8 cellular contexts compared by ENCODE assay signal in genomic region chr5:473344-474192, GRCh38. TPM values are rescaled to one million over a fixed set of nuclear protein-coding genes. Genes with fewer than 3 reads are reported as not detected.
DNase-seq lines count a peak whose midpoint lies in the region; ATAC-seq and TF ChIP-seq lines count a peak whose summit lies in the region.

No MANE protein-coding gene starts in this region.

- H2AFZ ChIP-seq in fibroblast of lung (ENCODE audit: low read length): no peak overlapping the region

- ATAC-seq in HG02798 (IDR thresholded peaks at IDR 0.05; ENCODE audit: poor library complexity, unreplicated experiment): peak; percentile 38
- peak in 2 of 3 donors; percentile 3 to 24 for ATAC-seq in natural killer cell
- ATAC-seq in aorta (ENCODE audit: low FRiP score): no peak

- H3K4me3 Mint-ChIP-seq in activated CD4-positive, alpha-beta T cell treated with anti-CD3 and anti-CD28 coated beads, Interleukin-2, amount 10 ng/mL, durations not matched to agents 7 days and 5 days: peak overlapping the region; percentile 82
- peak overlapping the region; percentile 90 for H3K4me3 Mint-ChIP-seq in natural killer cell

- H4K20me1 ChIP-seq in fibroblast of lung (ENCODE audit: control insufficient read depth, extremely low read depth, insufficient read depth, low read length): no peaks in the 10 kb centered on the region

- H3K9me3 ChIP-seq in fibroblast of lung (ENCODE audit: control insufficient read depth, insufficient read depth, low read depth, low read length): no peaks in the 10 kb centered on the region
- no peaks in the 10 kb centered on the region for H3K9me3 ChIP-seq in aorta (ENCODE audit: control insufficient read depth, low read length)

- H3K27me3 Mint-ChIP-seq in activated CD4-positive, alpha-beta T cell treated with anti-CD3 and anti-CD28 coated beads, Interleukin-2, amount 10 ng/mL, durations not matched to agents 7 days and 5 days: peaks cover 7% of the 10 kb centered on the region
- H3K27me3 Mint-ChIP-seq in natural killer cell (ENCODE audit: low read depth in 2 of 2): peaks cover 0 to 15% of the 10 kb centered on the region in 2 donors

- H3K9ac ChIP-seq in fibroblast of lung (ENCODE audit: insufficient read depth, low read length): peak overlapping the region; percentile 70

- H3K27me3 ChIP-seq in fibroblast of lung (ENCODE audit: control insufficient read depth, insufficient read depth, low read length) (peaks cover 6% of the 10 kb centered on the region), aorta (ENCODE audit: control insufficient read depth in 1 of 2, insufficient read depth in 2 of 2, low read length in 1 of 2) (no peaks in the 10 kb centered on the region)

- H3K4me1 ChIP-seq in fibroblast of lung (ENCODE audit: control insufficient read depth, extremely low read depth, insufficient read depth, low read length): no peaks in the 10 kb centered on the region
- H3K4me1 ChIP-seq in aorta (ENCODE audit: control insufficient read depth in 1 of 2, insufficient read depth in 2 of 2, low read length in 2 of 2): no peaks in the 10 kb centered on the region

- H3K4me3 ChIP-seq in fibroblast of lung (replicated peaks in 1 of 4; ENCODE audit: control extremely low read depth in 1 of 4, insufficient read depth in 1 of 4, low read depth in 3 of 4, low read length in 4 of 4): peak overlapping the region; percentile 54 to 84 (median 68)
- peak overlapping the region; percentile 71 to 82 for H3K4me3 ChIP-seq in aorta (ENCODE audit: low read length in 2 of 2)

- POLR2A ChIA-PET in activated CD4-positive, alpha-beta T cell treated with anti-CD3 and anti-CD28 coated beads, Interleukin-2, amount 10 ng/mL, durations not matched to agents 7 days and 5 days (lab: Charles Lee): no interaction called here

- H3K27ac Mint-ChIP-seq in activated CD4-positive, alpha-beta T cell treated with anti-CD3 and anti-CD28 coated beads, Interleukin-2, amount 10 ng/mL, durations not matched to agents 7 days and 5 days: peak overlapping the region; percentile 72
- peak overlapping the region; percentile 18 to 77 for H3K27ac Mint-ChIP-seq in natural killer cell

- H3K27ac ChIP-seq in fibroblast of lung (ENCODE audit: insufficient read depth, low read length) (peak overlapping the region; percentile 14), aorta (ENCODE audit: low read depth in 1 of 2, low read length in 2 of 2) (no peak overlapping the region)

- 0 to 1% methylated on average over 42 to 75 of the region's 75 CpGs for WGBS in aorta, 2 donors

- H3K36me3 ChIP-seq in fibroblast of lung (ENCODE audit: control insufficient read depth, insufficient read depth, low read length) (peaks cover 2% of the 10 kb centered on the region), aorta (ENCODE audit: control insufficient read depth in 1 of 2, insufficient read depth in 2 of 2, low read length in 1 of 2) (no peaks in the 10 kb centered on the region)

- H3K36me3 Mint-ChIP-seq in activated CD4-positive, alpha-beta T cell treated with anti-CD3 and anti-CD28 coated beads, Interleukin-2, amount 10 ng/mL, durations not matched to agents 7 days and 5 days (ENCODE audit: low read depth): peaks cover 22% of the 10 kb centered on the region
- no peaks in the 10 kb centered on the region for H3K36me3 Mint-ChIP-seq in natural killer cell

- H3K4me1 Mint-ChIP-seq in activated CD4-positive, alpha-beta T cell treated with anti-CD3 and anti-CD28 coated beads, Interleukin-2, amount 10 ng/mL, durations not matched to agents 7 days and 5 days: peaks cover 22% of the 10 kb centered on the region
- H3K4me1 Mint-ChIP-seq in natural killer cell: peaks cover 5 to 27% of the 10 kb centered on the region in 2 donors

- intact Hi-C loops in natural killer cell (cut with micrococcal nuclease) (no loop called here), aorta (cut with DNase I) (loop anchor here in 1 of 2 donors (10.0 kb wide), 1 partner anchor 141 kb away; the partner anchor contains the start of gene CEP72)

- H3K79me2 ChIP-seq in fibroblast of lung (ENCODE audit: control insufficient read depth, insufficient read depth, low read length): peaks cover 1% of the 10 kb centered on the region

- no peaks in the 10 kb centered on the region for H3K9me3 Mint-ChIP-seq in activated CD4-positive, alpha-beta T cell treated with anti-CD3 and anti-CD28 coated beads, Interleukin-2, amount 10 ng/mL, durations not matched to agents 7 days and 5 days
- no peaks in the 10 kb centered on the region for H3K9me3 Mint-ChIP-seq in natural killer cell

- peak; percentile 27 for DNase-seq in activated CD4-positive, alpha-beta T cell treated with anti-CD3 and anti-CD28 coated beads, Interleukin-2, amount 10 ng/mL, durations not matched to agents 7 days and 5 days
- no peak for DNase-seq in activated CD4-positive, alpha-beta T cell treated with anti-CD3 and anti-CD28 coated beads for 1 hour
- peak; percentile 68 for DNase-seq in NCI-H1105 treated with DMSO at 0.1 percent for 48 hours (lab: John Stamatoyannopoulos, UW)
- peak; percentile 73 for DNase-seq in activated CD8-positive, alpha-beta memory T cell treated with anti-CD3 and anti-CD28 coated beads, Interleukin-2, amount 50 U/mL, for 48 hours
- DNase-seq in fibroblast of lung (ENCODE audit: low read depth in 2 of 2): peak; percentile 28 to 47
- DNase-seq in natural killer cell: no peak
- DNase-seq in aorta: peak; percentile 63 to 83

- H3K4me2 ChIP-seq in fibroblast of lung (ENCODE audit: extremely low read depth, insufficient read depth, low read length): peak overlapping the region; percentile 80

- TF ChIP-seq CTCF in fibroblast of lung (conservative IDR thresholded peaks at IDR 0.05 in 1 of 2, IDR thresholded peaks at IDR 0.05 in 1 of 2; ENCODE audit: low read depth in 1 of 2, low read length in 2 of 2) (no peak), natural killer cell (IDR thresholded peaks at IDR 0.05) (no peak)

- CTCF ChIA-PET in activated CD4-positive, alpha-beta T cell treated with anti-CD3 and anti-CD28 coated beads, Interleukin-2, amount 10 ng/mL, durations not matched to agents 7 days and 5 days (lab: Charles Lee): interaction anchor here (0.6 to 2.8 kb wide), 7 partner anchors 12 to 1171 kb away, joined by 3 to 10 read pairs (median 4); no protein-coding TSS in a partner anchor

RNA-seq across cellular contexts. Expression of gene EXOC3, which starts 30.6 kb away (rescaled TPM):
- total RNA-seq in activated CD4-positive, alpha-beta T cell treated with anti-CD3 and anti-CD28 coated beads, Interleukin-2, amount 10 ng/mL, durations not matched to agents 7 days and 5 days: 10 to 100 TPM; 65.5 to 79.0 TPM
- total RNA-seq in fibroblast of lung (34.5 and 36.5 TPM in 2 replicates), natural killer cell (10 to 100 TPM; 89.6 to 99.9 (median 96.3) TPM), aorta (10 to 100 TPM; 54.6 to 65.2 TPM)
- polyA plus RNA-seq in fibroblast of lung (19.9 and 24.3 TPM in 2 replicates), aorta (10 to 100 TPM; 31.3 to 88.9 TPM)
- polyA plus RNA-seq in fibroblast of lung (2012): 36.3 and 49.1 TPM in 2 replicates
- 38.8 and 41.0 TPM in 2 replicates for polyA minus RNA-seq in fibroblast of lung (ENCODE audit: low replicate concordance)

RNA-seq across cellular contexts. Expression of gene SLC9A3, which starts 50.7 kb away (rescaled TPM):
- total RNA-seq in activated CD4-positive, alpha-beta T cell treated with anti-CD3 and anti-CD28 coated beads, Interleukin-2, amount 10 ng/mL, durations not matched to agents 7 days and 5 days: 1 to 10 TPM; 1.4 to 2.2 TPM
- total RNA-seq in fibroblast of lung: 0.50 and 0.51 TPM in 2 replicates
- polyA plus RNA-seq in fibroblast of lung: 0.78 and 0.84 TPM in 2 replicates
- polyA plus RNA-seq in fibroblast of lung (2012): 0.73 and 0.83 TPM in 2 replicates
- 0.63 and 0.90 TPM in 2 replicates for polyA minus RNA-seq in fibroblast of lung (ENCODE audit: low replicate concordance)
- 1 to 10 TPM in 1 of 3 donors, under 1 TPM in 2; 0.61 to 1.1 (median 0.73) TPM for total RNA-seq in natural killer cell
- under 1 TPM; 0.93 to 0.97 TPM for total RNA-seq in aorta
- polyA plus RNA-seq in aorta: 1 to 10 TPM in 1 of 2 donors, under 1 TPM in 1; 0.59 to 4.3 TPM

Comparison
In these comparisons a context has a peak if more than half of its experiments do, and no peak if none do; other contexts are left out.
1. DNase-seq: peak in activated CD4-positive, alpha-beta T cell treated with anti-CD3 and anti-CD28 coated beads, Interleukin-2, amount 10 ng/mL, durations not matched to agents 7 days and 5 days (single experiment), NCI-H1105 treated with DMSO at 0.1 percent for 48 hours (single experiment), activated CD8-positive, alpha-beta memory T cell treated with anti-CD3 and anti-CD28 coated beads, Interleukin-2, amount 50 U/mL, for 48 hours (single experiment), fibroblast of lung (2 of 2) and aorta (2 of 2); none in activated CD4-positive, alpha-beta T cell treated with anti-CD3 and anti-CD28 coated beads for 1 hour (single experiment) and natural killer cell (single experiment).